Comparison of ENCODE assay signal across 8 cellular contexts in the genomic region with DNA sequence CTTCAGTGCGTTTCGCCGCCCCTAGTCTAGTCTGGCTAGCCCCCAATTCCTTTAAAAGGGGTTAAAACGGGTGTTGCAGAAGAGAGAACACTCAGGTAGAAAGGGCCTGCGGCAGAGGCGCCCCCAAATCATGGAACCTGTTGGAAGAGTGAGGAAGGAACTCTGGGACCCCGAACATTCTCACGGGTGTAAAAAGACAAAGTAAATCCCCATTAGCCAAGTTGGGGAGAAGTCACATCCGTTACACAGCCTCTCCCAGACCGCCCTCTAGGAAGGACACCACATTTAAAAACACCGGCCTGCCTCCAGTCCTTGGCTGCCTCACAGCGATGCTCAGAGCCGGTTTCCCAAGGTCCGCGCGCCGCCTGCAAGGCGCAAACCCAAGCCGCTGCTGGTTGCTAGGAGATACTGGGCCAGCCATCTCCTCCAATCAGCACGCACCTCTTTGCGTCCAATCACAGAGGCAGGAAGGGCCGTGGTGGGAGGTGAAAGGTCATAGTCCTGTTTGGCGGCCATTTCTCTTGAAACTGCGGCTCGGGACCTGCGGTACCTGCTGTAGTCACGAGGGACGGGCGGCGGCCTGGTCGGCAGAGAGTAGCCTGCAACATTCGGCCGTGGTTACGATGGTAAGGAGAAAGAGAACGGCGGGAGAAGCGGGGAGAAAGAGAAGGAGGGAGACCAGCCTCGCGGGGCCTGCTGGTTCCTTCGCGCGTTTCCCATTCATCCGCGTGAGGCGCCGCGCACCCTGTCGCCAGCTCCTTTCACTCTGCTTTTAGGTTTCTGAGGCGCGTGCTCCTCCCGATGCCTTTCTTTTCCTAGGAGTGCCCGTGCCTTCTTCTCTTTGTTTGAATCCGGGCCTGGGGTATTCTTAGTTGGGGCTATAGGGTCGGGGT. TPM values are rescaled to one million over a fixed set of nuclear protein-coding genes. Genes with fewer than 3 reads are reported as not detected.
A peak's percentile ranks its signal among the peaks of the same experiment; 100 is the strongest.
DNase-seq lines count a peak whose midpoint lies in the region; ATAC-seq and TF ChIP-seq lines count a peak whose summit lies in the region.

A gene (plus strand): TSS at position 502 of the 893 bp plus-strand sequence. CDS start 122 bp downstream, at position 624.

- peak; percentile 56 to 95 (median 92) for DNase-seq in C1 segment of cervical spinal cord (lab: John Stamatoyannopoulos, UW)
- peak; percentile 72 for DNase-seq in NCI-H524 treated with DMSO at 0.1 percent for 48 hours (lab: John Stamatoyannopoulos, UW)
- DNase-seq in activated CD4-positive, alpha-beta T cell treated with anti-CD3 and anti-CD28 coated beads for 4 hours, result peak; percentile 89 to 93
- peak; percentile 97 for DNase-seq in colonic mucosa
- DNase-seq in kidney tubule cell (ENCODE audit: low spot score), result peak; percentile 97
- DNase-seq in stimulated activated CD4-positive, alpha-beta T cell treated with anti-CD3 and anti-CD28 coated beads, Interleukin-1b, Interleukin-23, amount 100 ng/mL, for 24 hours (ENCODE audit: low read depth in 4 of 4, low spot score in 1 of 4), result peak; percentile 77 to 87 (median 82)

- intact Hi-C loops in colonic mucosa (cut with DNase I), result no loop called here

- H3K4me1 ChIP-seq in colonic mucosa, result no peaks in the 10 kb centered on the region

- no peaks in the 10 kb centered on the region for H3K9me3 ChIP-seq in colonic mucosa

- H3K9ac ChIP-seq in colonic mucosa (ENCODE audit: low read depth in 2 of 2, low read length in 2 of 2), result peak within 1 kb of the TSS; percentile 61 to 88

- H3K36me3 ChIP-seq in colonic mucosa, result no peaks in the 10 kb centered on the region

- ATAC-seq in GM19324 (IDR thresholded peaks at IDR 0.05; ENCODE audit: low FRiP score, unreplicated experiment) (peak; percentile 99), HG03460 (IDR thresholded peaks at IDR 0.05; ENCODE audit: unreplicated experiment) (peak; percentile 99)

- H3K27ac ChIP-seq in colonic mucosa, result peak within 1 kb of the TSS; percentile 58

- TF ChIP-seq CTCF in colonic mucosa (IDR thresholded peaks at IDR 0.05), result no peak

- no peaks in the 10 kb centered on the region for H3K27me3 ChIP-seq in colonic mucosa

- H3K4me3 ChIP-seq in colonic mucosa, result peak within 1 kb of the TSS; percentile 81

RNA-seq across cellular contexts. Expression of the gene that starts here (rescaled TPM):
- total RNA-seq in colonic mucosa, result 10 to 100 TPM; 17.9 to 35.4 TPM

Comparison
In these comparisons a context has a peak if more than half of its experiments do, and no peak if none do; other contexts are left out.
1. Peak in every context shown above with its lines: DNase-seq, ATAC-seq, H3K4me3 ChIP-seq and H3K27ac ChIP-seq.